ENCODE assay signal across 8 cellular contexts in genomic region chr2:169694113-169694893, GRCh38. TPM values are rescaled to one million over a fixed set of nuclear protein-coding genes. Genes with fewer than 3 reads are reported as not detected.
DNase-seq lines count a peak whose midpoint lies in the region; ATAC-seq and TF ChIP-seq lines count a peak whose summit lies in the region.

Gene CFAP210 (minus strand): TSS chr2:169694405. CDS start chr2:169694327, 78 bp downstream.
Gene PHOSPHO2 (plus strand): TSS chr2:169694469. CDS start chr2:169700972, 6,503 bp downstream.

- H3K36me3 Mint-ChIP-seq in T-helper 1 cell treated with Interleukin-12 subunit alpha and Interleukin-12 subunit beta and Interleukin-4 antibody, amounts not matched to agents 30 μg/mL and 1 μg/mL, for 36 hours (ENCODE audit: low read depth) = peaks cover 2% of the 10 kb centered on the region
- peaks cover 8% of the 10 kb centered on the region for H3K36me3 Mint-ChIP-seq in progenitor cell of endocrine pancreas (ENCODE audit: insufficient read depth)

- TF ChIP-seq CTCF in progenitor cell of endocrine pancreas (IDR thresholded peaks at IDR 0.05; ENCODE audit: unreplicated experiment) = no peak

- ATAC-seq in GM18498 (IDR thresholded peaks at IDR 0.05; ENCODE audit: unreplicated experiment) (peak; percentile 100), HG02885 (IDR thresholded peaks at IDR 0.05; ENCODE audit: poor library complexity, unreplicated experiment) (peak; percentile 99), left ventricle myocardium superior (peak; percentile 100)

- peak within 1 kb of the TSS; percentile 75 for H3K4me3 ChIP-seq in urinary bladder (ENCODE audit: low read depth, low read length)

- WGBS in urinary bladder = under 1% methylated on average over 63 of the region's 63 CpGs

- peak within 1 kb of the TSS; percentile 91 for H3K27ac Mint-ChIP-seq in T-helper 1 cell treated with Interleukin-12 subunit alpha and Interleukin-12 subunit beta and Interleukin-4 antibody, amounts not matched to agents 30 μg/mL and 1 μg/mL, for 36 hours
- peak within 1 kb of the TSS; percentile 98 for H3K27ac Mint-ChIP-seq in progenitor cell of endocrine pancreas

- DNase-seq in NCI-H1694 (lab: John Stamatoyannopoulos, UW) = peak; percentile 96
- DNase-seq in left ventricle myocardium superior = peak; percentile 100
- peak; percentile 91 for DNase-seq in progenitor cell of endocrine pancreas (ENCODE audit: low spot score, unreplicated experiment)

- H3K4me3 Mint-ChIP-seq in T-helper 1 cell treated with Interleukin-12 subunit alpha and Interleukin-12 subunit beta and Interleukin-4 antibody, amounts not matched to agents 30 μg/mL and 1 μg/mL, for 36 hours = peak within 1 kb of the TSS; percentile 87
- peak within 1 kb of the TSS; percentile 98 for H3K4me3 Mint-ChIP-seq in progenitor cell of endocrine pancreas (ENCODE audit: low read depth)

- intact Hi-C loops in left ventricle myocardium superior (cut with micrococcal nuclease) = no loop called here

- no peaks in the 10 kb centered on the region for H3K36me3 ChIP-seq in urinary bladder (ENCODE audit: insufficient read depth)

- peaks cover 13% of the 10 kb centered on the region for H3K4me1 Mint-ChIP-seq in T-helper 1 cell treated with Interleukin-12 subunit alpha and Interleukin-12 subunit beta and Interleukin-4 antibody, amounts not matched to agents 30 μg/mL and 1 μg/mL, for 36 hours (ENCODE audit: low read depth)
- peaks cover 13% of the 10 kb centered on the region for H3K4me1 Mint-ChIP-seq in progenitor cell of endocrine pancreas (ENCODE audit: low read depth)

- H3K27me3 Mint-ChIP-seq in T-helper 1 cell treated with Interleukin-12 subunit alpha and Interleukin-12 subunit beta and Interleukin-4 antibody, amounts not matched to agents 30 μg/mL and 1 μg/mL, for 36 hours (ENCODE audit: low read depth) = peaks cover 27% of the 10 kb centered on the region
- no peaks in the 10 kb centered on the region for H3K27me3 Mint-ChIP-seq in progenitor cell of endocrine pancreas

- H3K4me1 ChIP-seq in urinary bladder (ENCODE audit: insufficient read depth) = no peaks in the 10 kb centered on the region

- H3K27ac ChIP-seq in angular gyrus (ENCODE audit: low read depth, low read length) (peak within 1 kb of the TSS; percentile 76), urinary bladder (ENCODE audit: low read depth) (peak within 1 kb of the TSS; percentile 91)

- H3K9me3 Mint-ChIP-seq in T-helper 1 cell treated with Interleukin-12 subunit alpha and Interleukin-12 subunit beta and Interleukin-4 antibody, amounts not matched to agents 30 μg/mL and 1 μg/mL, for 36 hours = peaks cover 16% of the 10 kb centered on the region
- H3K9me3 Mint-ChIP-seq in progenitor cell of endocrine pancreas (ENCODE audit: low read depth) = peaks cover 7% of the 10 kb centered on the region

RNA-seq across cellular contexts. Expression of gene CFAP210, which starts in this region (rescaled TPM):
- not detected for total RNA-seq in left ventricle myocardium superior
- total RNA-seq in progenitor cell of endocrine pancreas = 1.2 and 1.6 TPM in 2 replicates
- not detected for total RNA-seq in urinary bladder
- polyA plus RNA-seq in urinary bladder = 0.05 TPM

RNA-seq across cellular contexts. Expression of gene PHOSPHO2, which starts in this region (rescaled TPM):
- total RNA-seq in left ventricle myocardium superior (3.4 TPM), progenitor cell of endocrine pancreas (13.5 and 17.3 TPM in 2 replicates), urinary bladder (15.8 TPM)
- 4.6 TPM for polyA plus RNA-seq in urinary bladder

Comparison
In these comparisons a context has a peak if more than half of its experiments do, and no peak if none do; other contexts are left out.
1. Peak in every context shown above with its lines: DNase-seq, ATAC-seq, H3K4me3 ChIP-seq and H3K27ac ChIP-seq.